ENCODE assay signal across 28 cellular contexts in the genomic region with DNA sequence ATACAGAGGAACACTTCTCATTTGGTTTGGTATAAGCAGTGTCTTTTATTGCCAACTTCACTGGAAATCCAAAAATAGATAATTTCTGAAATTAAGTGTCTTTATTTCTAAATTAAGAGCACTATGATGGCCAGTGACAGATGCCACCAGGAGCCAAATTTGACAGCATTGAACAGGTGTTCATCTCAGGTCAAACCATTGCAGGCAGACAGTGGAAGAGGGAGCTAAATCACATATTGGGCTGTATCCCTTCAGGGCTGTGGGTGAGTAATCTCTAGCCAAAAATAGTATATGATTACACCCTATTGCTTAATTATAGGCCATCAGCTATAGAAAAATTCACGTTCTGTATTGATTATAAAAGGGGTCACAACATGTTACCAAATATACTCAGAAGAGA.
DNase-seq lines count a peak whose midpoint lies in the region; ATAC-seq, FAIRE-seq and TF ChIP-seq lines count a peak whose summit lies in the region.
"Had no signal": no experiment of that assay in that cellular context is flagged by ENCODE, and none has a peak within 500 bp of the region (broad histone marks: within the 10 kb centered on the region; RNA-seq: fewer than 3 reads in every experiment).

No MANE protein-coding gene starts in this region.

- H3K9me3 Mint-ChIP-seq in CD8-positive, alpha-beta memory T cell = peaks cover 0 to 3% (median 2%) of the 10 kb centered on the region in 5 donors

- CTCF ChIA-PET in CD8-positive, alpha-beta memory T cell (lab: Charles Lee) = no interaction called here

- TF ChIP-seq CTCF in MM.1S (IDR thresholded peaks at IDR 0.05; ENCODE audit: low read length) = no peak
- TF ChIP-seq CTCF in OCI-LY1 (IDR thresholded peaks at IDR 0.05; ENCODE audit: low read length) = no peak

- H2AFZ ChIP-seq in MM.1S (ENCODE audit: low read length) (peak overlapping the region; percentile 17), OCI-LY1 (ENCODE audit: low read length) (no peak overlapping the region)

- H3K4me2 ChIP-seq in MM.1S (ENCODE audit: low read depth, low read length) = peak overlapping the region; percentile 25
- no peak overlapping the region for H3K4me2 ChIP-seq in OCI-LY1 (ENCODE audit: low read length)

- H3K4me3 ChIP-seq in MM.1S (ENCODE audit: low read length) = no peak overlapping the region
- no peak overlapping the region for H3K4me3 ChIP-seq in OCI-LY1 (ENCODE audit: low read depth, low read length, poor library complexity, severe bottlenecking)
- H3K4me3 ChIP-seq in small intestine (ENCODE audit: low read depth in 1 of 2, low read length in 2 of 2) = no peak overlapping the region
- H3K4me3 ChIP-seq in CD8-positive, alpha-beta memory T cell (ENCODE audit: low read length) = no peak overlapping the region
- H3K4me3 ChIP-seq: Peyer's patch had no signal

- FAIRE-seq in small intestine (lab: Jason Lieb, UNC) = no peak
- FAIRE-seq: GM12892 had no signal

- DNase-seq in MM.1S (peak; percentile 85), NCI-H2081 (lab: John Stamatoyannopoulos, UW) (peak; percentile 18 to 77), myocyte (ENCODE audit: low read depth) (peak; percentile 94), small intestine (no peak)
- DNase-seq in CD8-positive, alpha-beta memory T cell = no peak
- DNase-seq: CD8-positive, alpha-beta T cell; DMS 273 treated with DMSO at 0.1 percent for 48 hours; DMS79; EL; GF-D8; IMR-90; KG1; NCI-H1092; NCI-H1436 treated with DMSO at 0.1 percent for 48 hours; NCI-H2029; NCI-H345; NCI-H510A treated with DMSO at 0.1 percent for 48 hours; OCI-M1; Peyer's patch; T-helper 17 cell; T1000 had no signal

- no peaks in the 10 kb centered on the region for H3K36me3 Mint-ChIP-seq in CD8-positive, alpha-beta memory T cell
- H3K36me3 Mint-ChIP-seq: CD8-positive, alpha-beta T cell had no signal

- H3K9me2 ChIP-seq in MM.1S (replicated peaks; ENCODE audit: insufficient read depth, low read length) (no peaks in the 10 kb centered on the region), OCI-LY1 (ENCODE audit: low read depth, low read length) (no peaks in the 10 kb centered on the region; the same call in 1 of the 2 replicates)

- no peak for ATAC-seq in HG02642 (IDR thresholded peaks at IDR 0.05; ENCODE audit: poor library complexity, unreplicated experiment)
- ATAC-seq: CD8-positive, alpha-beta T cell; HCT116; SK-N-SH treated with all-trans-retinoic acid at 6 μM for 48 hours; T-helper 17 cell had no signal

- peak overlapping the region; percentile 50; the same call in 1 of the 2 replicates for H3K27ac ChIP-seq in MM.1S (ENCODE audit: low read length)
- peak overlapping the region; percentile 12 for H3K27ac ChIP-seq in OCI-LY1 (ENCODE audit: low read depth, low read length, poor library complexity, severe bottlenecking)
- no peak overlapping the region for H3K27ac ChIP-seq in small intestine (ENCODE audit: low read depth in 1 of 2, low read length in 1 of 2)
- H3K27ac ChIP-seq in CD8-positive, alpha-beta memory T cell (ENCODE audit: low read depth, low read length) = no peak overlapping the region
- H3K27ac ChIP-seq: C4-2B, Peyer's patch had no signal

- H3K9ac ChIP-seq in MM.1S (ENCODE audit: low read length) (no peak overlapping the region; the same call in 1 of the 2 replicates), OCI-LY1 (ENCODE audit: low read length) (no peak overlapping the region)

- H3K4me1 ChIP-seq in MM.1S (ENCODE audit: low read length) (peaks cover 21% of the 10 kb centered on the region), OCI-LY1 (ENCODE audit: insufficient read depth, low read length, severe bottlenecking) (peaks cover 15% of the 10 kb centered on the region), small intestine (ENCODE audit: control insufficient read depth in 2 of 2, insufficient read depth in 1 of 2, low read depth in 1 of 2, low read length in 1 of 2) (no peaks in the 10 kb centered on the region)
- H3K4me1 ChIP-seq in CD8-positive, alpha-beta memory T cell (ENCODE audit: insufficient read depth, low read length) = no peaks in the 10 kb centered on the region
- H3K4me1 ChIP-seq: Peyer's patch had no signal

- H3K27me3 Mint-ChIP-seq in CD8-positive, alpha-beta memory T cell = no peaks in the 10 kb centered on the region
- H3K27me3 Mint-ChIP-seq: B cell, T-helper 17 cell had no signal

- H3K36me3 ChIP-seq in MM.1S (replicated peaks; ENCODE audit: insufficient read depth, low read length) (no peaks in the 10 kb centered on the region), OCI-LY1 (ENCODE audit: insufficient read depth, low read length) (no peaks in the 10 kb centered on the region), small intestine (ENCODE audit: control insufficient read depth in 2 of 2, insufficient read depth in 2 of 2, low read length in 2 of 2) (no peaks in the 10 kb centered on the region)
- no peaks in the 10 kb centered on the region for H3K36me3 ChIP-seq in CD8-positive, alpha-beta memory T cell (ENCODE audit: insufficient read depth, low read length)

- no peaks in the 10 kb centered on the region for H3K79me2 ChIP-seq in MM.1S (ENCODE audit: low read length)
- H3K79me2 ChIP-seq in OCI-LY1 (ENCODE audit: insufficient read depth, low read length) = no peaks in the 10 kb centered on the region

- H3F3A ChIP-seq in MM.1S (ENCODE audit: insufficient read depth, low read length) (peaks cover 9% of the 10 kb centered on the region; the same call in 1 of the 2 replicates), OCI-LY1 (ENCODE audit: insufficient read depth, low read length) (no peaks in the 10 kb centered on the region)

- no peaks in the 10 kb centered on the region for H3K27me3 ChIP-seq in MM.1S (replicated peaks; ENCODE audit: insufficient read depth, low read length)
- H3K27me3 ChIP-seq in OCI-LY1 (ENCODE audit: insufficient read depth, low read length) = no peaks in the 10 kb centered on the region
- no peaks in the 10 kb centered on the region for H3K27me3 ChIP-seq in small intestine (ENCODE audit: control insufficient read depth in 2 of 2, insufficient read depth in 2 of 2, low read length in 2 of 2)
- H3K27me3 ChIP-seq in CD8-positive, alpha-beta memory T cell (ENCODE audit: insufficient read depth, low read length, poor library complexity, severe bottlenecking) = no peaks in the 10 kb centered on the region
- H3K27me3 ChIP-seq: Peyer's patch had no signal

- no peak overlapping the region for H3K27ac Mint-ChIP-seq in CD8-positive, alpha-beta memory T cell
- H3K27ac Mint-ChIP-seq: B cell; CD8-positive, alpha-beta T cell; T-helper 17 cell had no signal

- no peaks in the 10 kb centered on the region for H3K4me1 Mint-ChIP-seq in CD8-positive, alpha-beta memory T cell
- H3K4me1 Mint-ChIP-seq: B cell, T-helper 17 cell had no signal

- H3K9me3 ChIP-seq in MM.1S (replicated peaks; ENCODE audit: insufficient read depth, low read length) (0 out of 2 replicates have a peak, but pooled peaks cover 2% of the 10 kb centered on the region), OCI-LY1 (ENCODE audit: low read length) (no peaks in the 10 kb centered on the region), small intestine (ENCODE audit: control insufficient read depth, low read depth) (no peaks in the 10 kb centered on the region)
- no peaks in the 10 kb centered on the region for H3K9me3 ChIP-seq in CD8-positive, alpha-beta memory T cell (ENCODE audit: low read length)
- H3K9me3 ChIP-seq: Peyer's patch had no signal

- POLR2A ChIA-PET in CD8-positive, alpha-beta memory T cell (lab: Charles Lee) = no interaction called here

- WGBS in small intestine, 3 donors = 47 to 80% (median 69%) methylated on average over 1 of the region's 1 CpG

- H3K4me3 Mint-ChIP-seq in CD8-positive, alpha-beta memory T cell = no peak overlapping the region
- H3K4me3 Mint-ChIP-seq: B cell; CD8-positive, alpha-beta T cell; T-helper 17 cell had no signal

- H4K20me1 ChIP-seq in MM.1S (ENCODE audit: insufficient read depth, low read length) = no peaks in the 10 kb centered on the region
- H4K20me1 ChIP-seq in OCI-LY1 (ENCODE audit: insufficient read depth, low read length) = no peaks in the 10 kb centered on the region

Comparison
In these comparisons a context has a peak if more than half of its experiments do, and no peak if none do; other contexts are left out.
1. DNase-seq: peak in MM.1S (single experiment), NCI-H2081 (2 of 2) and myocyte (single experiment); none in small intestine (single experiment) and CD8-positive, alpha-beta memory T cell (0 of 5).
2. H3K27ac ChIP-seq: peak in MM.1S (single experiment) and OCI-LY1 (single experiment); none in small intestine (0 of 2) and CD8-positive, alpha-beta memory T cell (single experiment).